24 cellular contexts compared by ENCODE assay signal in the genomic region with DNA sequence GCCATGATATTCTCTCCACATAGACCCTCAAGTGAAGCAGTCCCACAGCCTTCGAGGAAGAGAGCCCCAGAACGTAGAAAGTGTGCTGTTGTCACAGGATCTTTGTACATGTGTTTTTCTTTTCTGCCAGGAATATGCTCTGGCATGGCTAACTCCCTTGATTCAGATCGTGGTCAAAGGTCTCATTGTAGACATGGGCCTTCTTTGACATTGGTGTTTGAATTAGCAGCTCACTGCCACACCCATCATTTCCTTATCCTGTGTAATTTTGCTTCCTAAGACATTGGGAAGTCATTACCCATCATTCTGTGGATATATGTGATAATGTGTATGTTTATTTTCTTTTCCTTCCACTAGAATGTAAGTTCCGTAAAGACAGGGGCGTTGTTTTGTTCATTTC. TPM values are rescaled to one million over a fixed set of nuclear protein-coding genes. Genes with fewer than 3 reads are reported as not detected.
DNase-seq lines count a peak whose midpoint lies in the region; ATAC-seq lines count a peak whose summit lies in the region.
"Had no signal": no experiment of that assay in that cellular context is flagged by ENCODE, and none has a peak within 500 bp of the region (broad histone marks: within the 10 kb centered on the region; RNA-seq: fewer than 3 reads in every experiment).

No MANE protein-coding gene starts in this region.

- no peaks in the 10 kb centered on the region for H3K27me3 Mint-ChIP-seq in stimulated activated naive CD8-positive, alpha-beta T cell treated with anti-CD3 and anti-CD28 coated beads, Interleukin-15, Interleukin-2, amounts not matched to agents 100 ng/mL and 50 ng/mL, for 24 hours
- no peaks in the 10 kb centered on the region for H3K27me3 Mint-ChIP-seq in activated T-helper 17 cell treated with anti-CD3 and anti-CD28 coated beads, Interleukin-2, amount 50 U/mL, for 72 hours

- peaks cover 15% of the 10 kb centered on the region for H3K4me1 Mint-ChIP-seq in stimulated activated naive CD8-positive, alpha-beta T cell treated with anti-CD3 and anti-CD28 coated beads, Interleukin-15, Interleukin-2, amounts not matched to agents 100 ng/mL and 50 ng/mL, for 24 hours (ENCODE audit: low read depth)
- H3K4me1 Mint-ChIP-seq in activated T-helper 17 cell treated with anti-CD3 and anti-CD28 coated beads, Interleukin-2, amount 50 U/mL, for 72 hours: peaks cover 15% of the 10 kb centered on the region
- H3K4me1 Mint-ChIP-seq: CD14-positive monocyte, endodermal cell had no signal

- H3K27ac ChIP-seq in substantia nigra (ENCODE audit: low read depth, low read length, poor library complexity, severe bottlenecking): no peak overlapping the region
- H3K27ac ChIP-seq: adrenal gland, coronary artery, esophagus squamous epithelium, gastroesophageal sphincter, neutrophil, psoas muscle, thoracic aorta had no signal

- ATAC-seq in stimulated activated naive CD8-positive, alpha-beta T cell treated with anti-CD3 and anti-CD28 coated beads, Interleukin-15, Interleukin-2, amounts not matched to agents 100 U/mL and 50 U/mL, for 24 hours: no peak
- ATAC-seq in GM21737 (IDR thresholded peaks at IDR 0.05; ENCODE audit: unreplicated experiment) (peak; percentile 4), GM19023 (IDR thresholded peaks at IDR 0.05; ENCODE audit: unreplicated experiment) (no peak)
- ATAC-seq in activated T-helper 17 cell treated with anti-CD3 and anti-CD28 coated beads, Interleukin-2, amount 50 U/mL, for 72 hours (replicated peaks): no peak
- ATAC-seq: gastroesophageal sphincter, psoas muscle, Right ventricle myocardium inferior had no signal

- DNase-seq in stimulated activated naive CD8-positive, alpha-beta T cell treated with anti-CD3 and anti-CD28 coated beads, Interleukin-15, Interleukin-2, amounts not matched to agents 100 U/mL and 50 U/mL, for 24 hours: no peak
- DNase-seq in substantia nigra (lab: John Stamatoyannopoulos, UW) (no peak), NCI-H1417 treated with DMSO at 0.1 percent for 48 hours (lab: John Stamatoyannopoulos, UW) (no peak)
- DNase-seq: activated CD4-positive, alpha-beta T cell treated with anti-CD3 and anti-CD28 coated beads for 1 hour; activated effector memory CD4-positive, alpha-beta T cell treated with Interleukin-2 at 50 U/mL for 16 hours; adrenal gland; endodermal cell; esophagus squamous epithelium; NCI-H187 treated with DMSO at 0.1 percent for 48 hours; NCI-H2227 treated with DMSO at 0.1 percent for 48 hours; NCI-H748 treated with DMSO at 0.1 percent for 48 hours; psoas muscle had no signal

- H3K9me3 Mint-ChIP-seq in stimulated activated naive CD8-positive, alpha-beta T cell treated with anti-CD3 and anti-CD28 coated beads, Interleukin-15, Interleukin-2, amounts not matched to agents 100 ng/mL and 50 ng/mL, for 24 hours: no peaks in the 10 kb centered on the region
- H3K9me3 Mint-ChIP-seq in activated T-helper 17 cell treated with anti-CD3 and anti-CD28 coated beads, Interleukin-2, amount 50 U/mL, for 72 hours: no peaks in the 10 kb centered on the region
- H3K9me3 Mint-ChIP-seq: endodermal cell had no signal

- H3K27ac Mint-ChIP-seq in stimulated activated naive CD8-positive, alpha-beta T cell treated with anti-CD3 and anti-CD28 coated beads, Interleukin-15, Interleukin-2, amounts not matched to agents 100 ng/mL and 50 ng/mL, for 24 hours: peak overlapping the region; percentile 26
- H3K27ac Mint-ChIP-seq in activated T-helper 17 cell treated with anti-CD3 and anti-CD28 coated beads, Interleukin-2, amount 50 U/mL, for 72 hours: peak overlapping the region; percentile 74
- H3K27ac Mint-ChIP-seq: CD14-positive monocyte, endodermal cell had no signal

- peaks cover 88% of the 10 kb centered on the region for H3K36me3 Mint-ChIP-seq in stimulated activated naive CD8-positive, alpha-beta T cell treated with anti-CD3 and anti-CD28 coated beads, Interleukin-15, Interleukin-2, amounts not matched to agents 100 ng/mL and 50 ng/mL, for 24 hours (ENCODE audit: low read depth)
- peaks cover 99% of the 10 kb centered on the region for H3K36me3 Mint-ChIP-seq in activated T-helper 17 cell treated with anti-CD3 and anti-CD28 coated beads, Interleukin-2, amount 50 U/mL, for 72 hours (ENCODE audit: low read depth)

- no peak overlapping the region for H3K4me3 Mint-ChIP-seq in stimulated activated naive CD8-positive, alpha-beta T cell treated with anti-CD3 and anti-CD28 coated beads, Interleukin-15, Interleukin-2, amounts not matched to agents 100 ng/mL and 50 ng/mL, for 24 hours
- no peak overlapping the region for H3K4me3 Mint-ChIP-seq in activated T-helper 17 cell treated with anti-CD3 and anti-CD28 coated beads, Interleukin-2, amount 50 U/mL, for 72 hours
- H3K4me3 Mint-ChIP-seq: CD14-positive monocyte, endodermal cell had no signal

RNA-seq across cellular contexts. Expression of gene MTRR, which starts 25.5 kb away (rescaled TPM):
- total RNA-seq in activated T-helper 17 cell treated with anti-CD3 and anti-CD28 coated beads, Interleukin-2, amount 50 U/mL, for 72 hours: 10 to 100 TPM; 27.5 to 62.6 TPM

RNA-seq across cellular contexts. Expression of gene FASTKD3, which starts 25.6 kb away (rescaled TPM):
- total RNA-seq in activated T-helper 17 cell treated with anti-CD3 and anti-CD28 coated beads, Interleukin-2, amount 50 U/mL, for 72 hours: 10 to 100 TPM in 1 of 2 donors, 1 to 10 TPM in 1; 7.9 to 13.4 TPM

RNA-seq across cellular contexts. Expression of gene CFAP90, which starts 43.5 kb away (rescaled TPM):
- not detected for total RNA-seq in activated T-helper 17 cell treated with anti-CD3 and anti-CD28 coated beads, Interleukin-2, amount 50 U/mL, for 72 hours
- total RNA-seq: esophagus squamous epithelium, kidney epithelial cell, lung microvascular endothelial cell, psoas muscle, Right ventricle myocardium inferior, thoracic aorta had no signal
